Comparison of ENCODE assay signal across 14 cellular contexts in the genomic region with DNA sequence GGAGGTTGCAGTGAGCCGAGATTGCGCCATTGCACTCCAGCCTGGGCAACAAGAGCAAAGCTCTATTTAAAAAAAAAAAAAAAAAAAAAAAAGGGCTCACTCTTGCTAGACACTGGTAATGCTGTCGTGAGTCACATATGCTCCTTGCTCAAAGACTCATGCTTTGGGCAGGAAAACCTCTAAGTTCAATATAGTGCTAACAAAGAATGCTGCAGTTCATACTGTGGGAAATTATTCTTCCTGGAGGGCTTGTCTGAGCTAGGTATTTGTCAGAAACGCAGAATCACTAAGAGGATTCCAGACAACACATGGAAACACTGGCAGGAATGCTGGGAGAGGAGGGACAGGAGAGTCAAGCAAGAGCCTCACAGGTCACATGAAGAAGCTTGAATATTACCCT. TPM values are rescaled to one million over a fixed set of nuclear protein-coding genes. Genes with fewer than 3 reads are reported as not detected.
A peak's percentile ranks its signal among the peaks of the same experiment; 100 is the strongest.
DNase-seq lines count a peak whose midpoint lies in the region; ATAC-seq, FAIRE-seq and TF ChIP-seq lines count a peak whose summit lies in the region.
"Had no signal": no experiment of that assay in that cellular context is flagged by ENCODE, and none has a peak within 500 bp of the region (broad histone marks: within the 10 kb centered on the region; RNA-seq: fewer than 3 reads in every experiment).

No MANE protein-coding gene starts in this region.

- no peaks in the 10 kb centered on the region for H3K9me3 ChIP-seq in IMR-90 (ENCODE audit: control insufficient read depth, insufficient read depth, low read length)
- no peaks in the 10 kb centered on the region for H3K9me3 ChIP-seq in astrocyte (ENCODE audit: insufficient read depth, low read depth, low read length)
- no peaks in the 10 kb centered on the region for H3K9me3 ChIP-seq in vagina
- H3K9me3 ChIP-seq: pancreas had no signal

- H2BK5ac ChIP-seq in IMR-90 (ENCODE audit: low read depth, low read length, poor library complexity, severe bottlenecking): no peak overlapping the region

- peak overlapping the region; percentile 61 for H3K4me3 Mint-ChIP-seq in astrocyte (ENCODE audit: unreplicated experiment)
- no peak overlapping the region for H3K4me3 Mint-ChIP-seq in stimulated activated effector memory CD8-positive, alpha-beta T cell treated with anti-CD3 and anti-CD28 coated beads, Interleukin-12 subunit alpha, Interleukin-12 subunit beta, amount 100 ng/mL, for 72 hours
- H3K4me3 Mint-ChIP-seq: activated CD4-positive, alpha-beta T cell treated with anti-CD3 and anti-CD28 coated beads, Interleukin-2, amount 10 ng/mL, durations not matched to agents 24 days and 14 days; activated T-cell treated with anti-CD3 and anti-CD28 coated beads, Interleukin-2, amount 50 U/mL, for 4 hours had no signal

- no peak overlapping the region for H2BK120ac ChIP-seq in IMR-90 (ENCODE audit: low read depth, low read length)

- no peak overlapping the region for H2BK15ac ChIP-seq in IMR-90 (ENCODE audit: low read depth, low read length)

- WGBS in IMR-90 (ENCODE audit: extremely low coverage in 2 of 2, insufficient read length in 1 of 2), 2 experiments: no CpG with 5 or more reads among the region's 4 CpGs

- H3K4me3 ChIP-seq in AG09309 (ENCODE audit: control insufficient read depth, low read depth, low read length): no peak overlapping the region
- H3K4me3 ChIP-seq in IMR-90 (ENCODE audit: insufficient read depth, low read depth, low read length): no peak overlapping the region
- H3K4me3 ChIP-seq in astrocyte (ENCODE audit: insufficient read depth, low read depth, low read length): no peak overlapping the region
- H3K4me3 ChIP-seq in vagina: no peak overlapping the region
- H3K4me3 ChIP-seq: pancreas had no signal

- peaks cover 7% of the 10 kb centered on the region for H3K36me3 ChIP-seq in IMR-90 (ENCODE audit: control insufficient read depth, insufficient read depth, low read length)
- H3K36me3 ChIP-seq in astrocyte (ENCODE audit: insufficient read depth, low read length): peaks cover 16% of the 10 kb centered on the region
- H3K36me3 ChIP-seq in vagina: peaks cover 0 to 16% of the 10 kb centered on the region in 2 donors

- DNase-seq in AG09309 (ENCODE audit: low read depth): peak; percentile 14
- DNase-seq in IMR-90: peak; percentile 78
- peak; percentile 91 for DNase-seq in astrocyte (ENCODE audit: low read depth)
- peak; percentile 66 for DNase-seq in kidney tubule cell (ENCODE audit: low spot score)
- no peak for DNase-seq in stimulated activated effector memory CD8-positive, alpha-beta T cell treated with anti-CD3 and anti-CD28 coated beads, Interleukin-12 subunit alpha, Interleukin-12 subunit beta, amount 100 ng/mL, for 72 hours (ENCODE audit: low spot score in 2 of 2)
- DNase-seq in dedifferentiated amniotic fluid mesenchymal stem cell (ENCODE audit: extremely low spot score): no peak
- no peak for DNase-seq in NCI-H526 treated with DMSO at 0.1 percent for 48 hours (lab: John Stamatoyannopoulos, UW)
- DNase-seq in vagina (ENCODE audit: extremely low spot score in 2 of 2): no peak
- DNase-seq: activated CD4-positive, alpha-beta T cell treated with anti-CD3 and anti-CD28 coated beads, Interleukin-2, amount 10 ng/mL, durations not matched to agents 24 days and 14 days; activated T-cell treated with anti-CD3 and anti-CD28 coated beads, Interleukin-2, amount 50 U/mL, for 4 hours; NCI-H2029; NCI-H748 treated with DMSO at 0.1 percent for 48 hours; pancreas had no signal

- H3K9me1 ChIP-seq in IMR-90 (ENCODE audit: insufficient read depth, low read length): no peaks in the 10 kb centered on the region; the same call in 1 of the 2 replicates

- H3K79me2 ChIP-seq in astrocyte (ENCODE audit: insufficient read depth, low read length): peaks cover 33% of the 10 kb centered on the region

- H4K91ac ChIP-seq in IMR-90 (ENCODE audit: insufficient read depth, low read depth, low read length): no peak overlapping the region

- CTCF ChIA-PET in IMR-90 (lab: Yijun Ruan, JAX): no interaction called here

- H3K4me2 ChIP-seq in IMR-90 (ENCODE audit: low read depth, low read length) (no peak overlapping the region), astrocyte (ENCODE audit: low read length) (peak overlapping the region; percentile 56)

- H2AFZ ChIP-seq in IMR-90 (replicated peaks; ENCODE audit: low read length, poor library complexity) (no peak overlapping the region), astrocyte (ENCODE audit: low read depth, low read length) (no peak overlapping the region)

- peak overlapping the region; percentile 86 for H3K27ac Mint-ChIP-seq in astrocyte (ENCODE audit: unreplicated experiment)
- no peak overlapping the region for H3K27ac Mint-ChIP-seq in stimulated activated effector memory CD8-positive, alpha-beta T cell treated with anti-CD3 and anti-CD28 coated beads, Interleukin-12 subunit alpha, Interleukin-12 subunit beta, amount 100 ng/mL, for 72 hours
- H3K27ac Mint-ChIP-seq: activated CD4-positive, alpha-beta T cell treated with anti-CD3 and anti-CD28 coated beads, Interleukin-2, amount 10 ng/mL, durations not matched to agents 24 days and 14 days had no signal

- no peak overlapping the region for H4K5ac ChIP-seq in IMR-90 (ENCODE audit: low read depth, low read length)

- H2AK9ac ChIP-seq in IMR-90 (replicated peaks; ENCODE audit: low read depth, low read length, poor library complexity): no peak overlapping the region

- H2AK5ac ChIP-seq in IMR-90 (ENCODE audit: low read depth, low read length): no peak overlapping the region

- no peak for FAIRE-seq in astrocyte (lab: Jason Lieb, UNC)
- FAIRE-seq: pancreas had no signal

- no peak overlapping the region for H2BK20ac ChIP-seq in IMR-90 (ENCODE audit: low read depth, low read length)

- POLR2A ChIA-PET in IMR-90 (lab: Charles Lee; ENCODE audit: unreplicated experiment): no interaction called here

- intact Hi-C loops in IMR-90 (cut with micrococcal nuclease) (no loop called here), vagina (cut with DNase I) (no loop called here)

- H3K4ac ChIP-seq in IMR-90 (ENCODE audit: low read depth, low read length): no peak overlapping the region

- H3K23ac ChIP-seq in IMR-90 (ENCODE audit: low read depth, low read length): no peak overlapping the region

- H4K8ac ChIP-seq in IMR-90 (ENCODE audit: low read depth in 2 of 2, low read length in 2 of 2): no peak overlapping the region

- H4K20me1 ChIP-seq in IMR-90 (ENCODE audit: insufficient read depth, low read length): no peaks in the 10 kb centered on the region
- H4K20me1 ChIP-seq in astrocyte (ENCODE audit: insufficient read depth, low read length): peaks cover 3% of the 10 kb centered on the region

- in situ Hi-C loops in IMR-90 (cut with MboI; ENCODE audit: low sequenced_read_pairs): no loop called here

- no peak overlapping the region for H3K14ac ChIP-seq in IMR-90 (replicated peaks; ENCODE audit: low read depth, low read length)

- no peaks in the 10 kb centered on the region for H3K27me3 Mint-ChIP-seq in astrocyte (ENCODE audit: low read depth, unreplicated experiment)
- H3K27me3 Mint-ChIP-seq: activated CD4-positive, alpha-beta T cell treated with anti-CD3 and anti-CD28 coated beads, Interleukin-2, amount 10 ng/mL, durations not matched to agents 24 days and 14 days had no signal

- no peak overlapping the region for H3K27ac ChIP-seq in IMR-90 (ENCODE audit: insufficient read depth, low read length)
- peak overlapping the region; percentile 78 for H3K27ac ChIP-seq in astrocyte (ENCODE audit: low read depth, low read length)
- no peak overlapping the region for H3K27ac ChIP-seq in vagina
- H3K27ac ChIP-seq: pancreas had no signal

- H3K36me3 Mint-ChIP-seq in astrocyte (ENCODE audit: low read depth, unreplicated experiment): peaks cover 6% of the 10 kb centered on the region
- H3K36me3 Mint-ChIP-seq in stimulated activated effector memory CD8-positive, alpha-beta T cell treated with anti-CD3 and anti-CD28 coated beads, Interleukin-12 subunit alpha, Interleukin-12 subunit beta, amount 100 ng/mL, for 72 hours: peaks cover 61% of the 10 kb centered on the region

- H3K27me3 ChIP-seq in IMR-90 (ENCODE audit: control insufficient read depth, insufficient read depth, low read length) (no peaks in the 10 kb centered on the region), astrocyte (ENCODE audit: insufficient read depth, low read length) (no peaks in the 10 kb centered on the region), vagina (no peaks in the 10 kb centered on the region)
- H3K27me3 ChIP-seq: pancreas had no signal

- no peak for TF ChIP-seq POLR2A in IMR-90 (IDR thresholded peaks at IDR 0.05; ENCODE audit: low read depth, low read length)
- TF ChIP-seq POLR2A in vagina (IDR thresholded peaks at IDR 0.05): no peak

- no TSS peak for BruUV-seq in IMR-90 (replicated peaks; lab: Mats Ljungman, UMichigan)

- dilution Hi-C loops in IMR-90 (cut with HindIII; ENCODE audit: low sequenced_read_pairs, unreplicated experiment): no loop called here

- H3K4me1 ChIP-seq in IMR-90 (ENCODE audit: control insufficient read depth, insufficient read depth, low read length): no peaks in the 10 kb centered on the region; the same call in 1 of the 2 replicates
- H3K4me1 ChIP-seq in astrocyte (ENCODE audit: insufficient read depth, low read length): peaks cover 16% of the 10 kb centered on the region
- peaks cover 22% of the 10 kb centered on the region for H3K4me1 ChIP-seq in vagina

- ATAC-seq in IMR-90 (ENCODE audit: low read depth): no peak
- ATAC-seq in stimulated activated effector memory CD8-positive, alpha-beta T cell treated with anti-CD3 and anti-CD28 coated beads, Interleukin-12 subunit alpha, Interleukin-12 subunit beta, amount 100 ng/mL, for 72 hours: no peak
- ATAC-seq: activated T-cell treated with anti-CD3 and anti-CD28 coated beads, Interleukin-2, amount 50 U/mL, for 4 hours; HCT116; pancreas had no signal

- H3K9me3 Mint-ChIP-seq in astrocyte (ENCODE audit: unreplicated experiment): no peaks in the 10 kb centered on the region
- no peaks in the 10 kb centered on the region for H3K9me3 Mint-ChIP-seq in stimulated activated effector memory CD8-positive, alpha-beta T cell treated with anti-CD3 and anti-CD28 coated beads, Interleukin-12 subunit alpha, Interleukin-12 subunit beta, amount 100 ng/mL, for 72 hours
- H3K9me3 Mint-ChIP-seq: activated CD4-positive, alpha-beta T cell treated with anti-CD3 and anti-CD28 coated beads, Interleukin-2, amount 10 ng/mL, durations not matched to agents 24 days and 14 days; activated T-cell treated with anti-CD3 and anti-CD28 coated beads, Interleukin-2, amount 50 U/mL, for 4 hours had no signal

- TF ChIP-seq RAD21 in IMR-90 (IDR thresholded peaks at IDR 0.05; ENCODE audit: low read length): no peak

- TF ChIP-seq CTCF in AG09309 (IDR thresholded peaks at IDR 0.05; ENCODE audit: control insufficient read depth, insufficient read depth, low read depth, low read length, missing control alignments) (no peak), IMR-90 (conservative IDR thresholded peaks at IDR 0.05; ENCODE audit: low read depth, low read length) (no peak), astrocyte (IDR thresholded peaks at IDR 0.05; ENCODE audit: insufficient read depth, low read depth, low read length) (no peak), vagina (IDR thresholded peaks at IDR 0.05) (no peak)

- no peak overlapping the region for H3K18ac ChIP-seq in IMR-90 (ENCODE audit: low read depth, low read length)

- no peak overlapping the region for H3K56ac ChIP-seq in IMR-90 (ENCODE audit: extremely low read depth, insufficient read depth, low read length)

- peaks cover 15% of the 10 kb centered on the region for H3K4me1 Mint-ChIP-seq in astrocyte (ENCODE audit: low read depth, unreplicated experiment)
- H3K4me1 Mint-ChIP-seq in stimulated activated effector memory CD8-positive, alpha-beta T cell treated with anti-CD3 and anti-CD28 coated beads, Interleukin-12 subunit alpha, Interleukin-12 subunit beta, amount 100 ng/mL, for 72 hours: peaks cover 20% of the 10 kb centered on the region

- no peak overlapping the region for H3K9ac ChIP-seq in IMR-90 (ENCODE audit: low read depth, low read length)
- H3K9ac ChIP-seq in astrocyte (ENCODE audit: low read length): peak overlapping the region; percentile 67

- peaks cover 10 to 16% of the 10 kb centered on the region in 2 experiments; a peak in 3 of 4 replicates for H3K79me1 ChIP-seq in IMR-90 (ENCODE audit: low read depth in 1 of 2, low read length in 2 of 2)

RNA-seq across cellular contexts. Expression of a gene that starts 2.3 kb away (rescaled TPM):
- total RNA-seq in IMR-90 (2012; rRNA removed): 22.8 and 24.0 TPM in 2 replicates
- 14.0 and 14.8 TPM in 2 replicates for polyA plus RNA-seq in IMR-90 (2012; rRNA removed)
- 1.7 and 2.3 TPM in 2 replicates for polyA plus RNA-seq in IMR-90 (2012; cell fraction: cytosol; rRNA removed)
- polyA plus RNA-seq in IMR-90 (2012; cell fraction: nucleus; rRNA removed; ENCODE audit: low replicate concordance): 0.40 and 3.2 TPM in 2 replicates
- 33.7 and 39.2 TPM in 2 replicates for total RNA-seq in astrocyte
- total RNA-seq in vagina: 14.5 TPM

Comparison
In these comparisons a context has a peak if more than half of its experiments do, and no peak if none do; other contexts are left out.
1. DNase-seq: peak in AG09309 (single experiment), IMR-90 (single experiment), astrocyte (single experiment) and kidney tubule cell (single experiment); none in stimulated activated effector memory CD8-positive, alpha-beta T cell treated with anti-CD3 and anti-CD28 coated beads, Interleukin-12 subunit alpha, Interleukin-12 subunit beta, amount 100 ng/mL, for 72 hours (0 of 2), dedifferentiated amniotic fluid mesenchymal stem cell (single experiment), NCI-H526 treated with DMSO at 0.1 percent for 48 hours (single experiment) and vagina (0 of 2).